In the genomic region with DNA sequence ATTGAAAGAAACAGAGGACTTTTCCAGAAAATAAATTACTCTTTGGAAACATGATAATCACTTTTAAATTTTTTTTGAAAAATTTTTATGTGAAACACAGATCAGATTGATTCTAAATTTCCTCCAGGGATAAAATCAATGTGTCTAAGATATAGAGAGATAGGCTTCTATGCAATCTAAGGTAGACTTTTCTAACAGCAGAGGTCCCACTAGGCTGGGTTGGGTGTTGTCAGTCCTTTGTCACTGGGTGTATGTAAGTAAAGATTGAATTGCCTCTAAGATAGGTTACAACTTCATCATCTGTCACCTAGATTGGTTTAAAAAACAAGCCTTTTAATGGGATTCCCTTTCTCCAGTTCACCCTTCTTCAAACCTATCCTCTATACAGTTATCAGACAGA, we compare ENCODE assay signal across 31 cellular contexts.
"Had no signal": no experiment of that assay in that cellular context is flagged by ENCODE, and none has a peak within 500 bp of the region (broad histone marks: within the 10 kb centered on the region; RNA-seq: fewer than 3 reads in every experiment).

No MANE protein-coding gene starts in this region.

- DNase-seq: activated effector memory CD4-positive, alpha-beta T cell treated with anti-CD3 and anti-CD28 coated beads, Interleukin-2, amount 50 U/mL, for 16 hours; activated effector memory CD4-positive, alpha-beta T cell treated with Interleukin-2 at 50 U/mL for 16 hours; activated gamma-delta T cell; activated gamma-delta T cell treated with Interleukin-2 at 50 U/mL for 16 hours; activated naive CD4-positive, alpha-beta T cell; activated naive CD4-positive, alpha-beta T cell treated with anti-CD3 and anti-CD28 coated beads for 36 hours; activated naive CD4-positive, alpha-beta T cell treated with anti-CD3 and anti-CD28 coated beads, Interleukin-2, amount 10 ng/mL, durations not matched to agents 7 days and 5 days; activated naive CD4-positive, alpha-beta T cell treated with anti-CD3 and anti-CD28 coated beads, Interleukin-2, amount 50 U/mL, for 16 hours; activated naive CD4-positive, alpha-beta T cell treated with Interleukin-2 at 50 U/mL for 16 hours; activated naive CD8-positive, alpha-beta T cell treated with anti-CD3 and anti-CD28 coated beads for 36 hours; activated naive CD8-positive, alpha-beta T cell treated with anti-CD3 and anti-CD28 coated beads, Interleukin-2, amount 10 ng/mL, durations not matched to agents 7 days and 5 days; activated naive CD8-positive, alpha-beta T cell treated with anti-CD3 and anti-CD28 coated beads, Interleukin-2, amount 50 U/mL, for 24 hours; activated T-cell treated with anti-CD3 and anti-CD28 coated beads, Interleukin-2, amount 50 U/mL, for 24 hours; activated T-cell treated with anti-CD3 and anti-CD28 coated beads, Interleukin-2, amount 50 U/mL, for 4 hours; activated T-cell treated with anti-CD3 and anti-CD28 coated beads, Interleukin-2, amount 50 U/mL, for 48 hours; activated T-cell treated with anti-CD3 and anti-CD28 coated beads, Interleukin-2, amount 50 U/mL, for 72 hours; adrenal gland; amniotic stem cell; amygdala; anterior cingulate cortex; aorta; body of pancreas; brain microvascular endothelial cell; caudate nucleus; central memory CD4-positive, alpha-beta T cell; cerebellar nuclear complex had no signal

- H3K27ac ChIP-seq: adrenal gland, ascending aorta, body of pancreas, brain microvascular endothelial cell, breast epithelium, cardiac muscle cell had no signal

- H3K9me3 ChIP-seq: adrenal gland, ascending aorta, body of pancreas, breast epithelium had no signal

- H3K4me3 ChIP-seq: adrenal gland, ascending aorta, body of pancreas, breast epithelium, cardiac muscle cell had no signal

- H3K27me3 ChIP-seq: adrenal gland, ascending aorta, body of pancreas, brain microvascular endothelial cell, breast epithelium, cardiac muscle cell had no signal

- H3K36me3 ChIP-seq: adrenal gland, ascending aorta, brain microvascular endothelial cell, breast epithelium, cardiac muscle cell had no signal

- H3K4me1 ChIP-seq: adrenal gland, ascending aorta, body of pancreas, breast epithelium had no signal

- ATAC-seq: activated naive CD4-positive, alpha-beta T cell treated with anti-CD3 and anti-CD28 coated beads, Interleukin-2, amount 50 U/mL, for 72 hours; activated naive CD8-positive, alpha-beta T cell treated with anti-CD3 and anti-CD28 coated beads, Interleukin-2, amount 50 U/mL, for 24 hours; activated T-cell treated with anti-CD3 and anti-CD28 coated beads, Interleukin-2, amount 50 U/mL, for 4 hours; activated T-cell treated with anti-CD3 and anti-CD28 coated beads, Interleukin-2, amount 50 U/mL, for 72 hours; activated T-helper 17 cell treated with anti-CD3 and anti-CD28 coated beads, Interleukin-2, amount 50 U/mL, for 72 hours; body of pancreas had no signal
